1 cellular context compared by ENCODE assay signal in the genomic region with DNA sequence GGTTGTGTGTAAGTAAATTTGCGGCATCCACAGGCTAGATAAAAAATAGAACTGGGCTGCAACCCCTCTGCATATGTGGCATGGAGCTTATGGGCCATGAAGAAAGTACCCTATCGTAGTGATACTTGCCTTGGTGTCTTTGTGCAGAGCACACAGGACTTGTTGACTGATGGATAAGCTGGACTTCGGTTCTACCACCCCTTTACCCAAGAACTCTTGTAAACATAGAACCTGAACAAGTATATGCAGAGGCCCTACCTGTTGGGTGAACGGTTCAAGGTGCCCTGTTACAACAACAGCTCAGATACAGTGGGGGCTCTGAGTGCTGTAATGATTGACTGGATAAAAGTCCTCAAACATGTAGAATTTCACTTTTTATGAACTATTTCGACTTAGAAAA.
TF ChIP-seq lines count a peak whose summit lies in the region.

No MANE protein-coding gene starts in this region.

TF ChIP-seq in HepG2, 621 proteins besides CTCF, POLR2A, EP300 and RAD21 (continued from another document and continues in another):
- TF ChIP-seq KLF15 (CRISPR knock-in tag; IDR thresholded peaks at IDR 0.05; ENCODE audit: borderline replicate concordance) (no peak), ISX (CRISPR knock-in tag; conservative IDR thresholded peaks at IDR 0.05) (no peak), NR1H2 (CRISPR knock-in tag; IDR thresholded peaks at IDR 0.05; ENCODE audit: borderline replicate concordance, low read depth) (no peak), ZNF557 (CRISPR knock-in tag; IDR thresholded peaks at IDR 0.05) (no peak), ZNF549 (CRISPR knock-in tag; IDR thresholded peaks at IDR 0.05) (no peak), SKI (IDR thresholded peaks at IDR 0.05; ENCODE audit: partially characterized antibody) (peak; percentile 15), DMAP1 (CRISPR knock-in tag; IDR thresholded peaks at IDR 0.05) (peak; percentile 66; the same call in 1 of the 2 replicates), SNRNP70 (IDR thresholded peaks at IDR 0.05; ENCODE audit: low read depth, low read length) (no peak), ZNF224 (CRISPR knock-in tag; IDR thresholded peaks at IDR 0.05) (no peak), ZNF879 (CRISPR knock-in tag; IDR thresholded peaks at IDR 0.05) (no peak), JUNB (CRISPR knock-in tag; IDR thresholded peaks at IDR 0.05; ENCODE audit: borderline replicate concordance) (no peak), ZNF207 (IDR thresholded peaks at IDR 0.05; ENCODE audit: borderline replicate concordance) (no peak), SRF (IDR thresholded peaks at IDR 0.05; ENCODE audit: low read depth, low read length) (no peak), SOX5 (CRISPR knock-in tag; IDR thresholded peaks at IDR 0.05; ENCODE audit: borderline replicate concordance) (peak; percentile 75; the same call in 1 of the 2 replicates), NCOR1 (IDR thresholded peaks at IDR 0.05; ENCODE audit: borderline replicate concordance, low read length) (peak; percentile 68; the same call in 1 of the 2 replicates), ZNF841 (CRISPR knock-in tag; IDR thresholded peaks at IDR 0.05; ENCODE audit: borderline replicate concordance) (no peak), EED (CRISPR knock-in tag; IDR thresholded peaks at IDR 0.05) (no peak), ZBTB1 (CRISPR knock-in tag; IDR thresholded peaks at IDR 0.05; ENCODE audit: borderline replicate concordance) (no peak), ZNF350 (CRISPR knock-in tag; IDR thresholded peaks at IDR 0.05; ENCODE audit: borderline replicate concordance, low read depth) (no peak), AKAP8 (CRISPR knock-in tag; IDR thresholded peaks at IDR 0.05) (no peak), NFIC (IDR thresholded peaks at IDR 0.05; ENCODE audit: low read length) (peak; percentile 51; the same call in 1 of the 2 replicates), ZNF564 (CRISPR knock-in tag; IDR thresholded peaks at IDR 0.05) (no peak), KLF16 (CRISPR knock-in tag; IDR thresholded peaks at IDR 0.05) (peak in 1 of 2 experiments; percentile 70; a peak in 2 of 4 replicates), LCORL (IDR thresholded peaks at IDR 0.05) (no peak), LCORL (CRISPR knock-in tag; IDR thresholded peaks at IDR 0.05) (peak; percentile 64), RFX1 (IDR thresholded peaks at IDR 0.05) (no peak), POLR2AphosphoS5 (IDR thresholded peaks at IDR 0.05; ENCODE audit: low read depth, low read length) (no peak), ZNF274 (CRISPR knock-in tag; IDR thresholded peaks at IDR 0.05) (no peak), MED13 (CRISPR knock-in tag; IDR thresholded peaks at IDR 0.05) (0 out of 2 replicates have a peak, but pooled peaks have one; percentile 55), HNRNPL (IDR thresholded peaks at IDR 0.05; ENCODE audit: low read depth, low read length) (no peak), ZNF451 (CRISPR knock-in tag; IDR thresholded peaks at IDR 0.05) (no peak), ZNF160 (CRISPR knock-in tag; IDR thresholded peaks at IDR 0.05) (no peak), PHF20 (CRISPR knock-in tag; IDR thresholded peaks at IDR 0.05) (no peak), U2AF2 (IDR thresholded peaks at IDR 0.05; ENCODE audit: low read depth, low read length) (no peak), REXO4 (CRISPR knock-in tag; IDR thresholded peaks at IDR 0.05; ENCODE audit: borderline replicate concordance) (no peak), CHCHD3 (CRISPR knock-in tag; IDR thresholded peaks at IDR 0.05) (no peak), MTF2 (CRISPR knock-in tag; IDR thresholded peaks at IDR 0.05; ENCODE audit: borderline replicate concordance) (no peak), PCBP1 (IDR thresholded peaks at IDR 0.05; ENCODE audit: borderline replicate concordance, low read depth, low read length) (no peak), HMGA1 (CRISPR knock-in tag; conservative IDR thresholded peaks at IDR 0.05) (no peak), JDP2 (CRISPR knock-in tag; IDR thresholded peaks at IDR 0.05; ENCODE audit: borderline replicate concordance) (no peak), PCBP2 (optimal IDR thresholded peaks at IDR 0.05; ENCODE audit: low read depth, low read length, poor library complexity, severe bottlenecking) (no peak), ZNF282 (IDR thresholded peaks at IDR 0.05; ENCODE audit: partially characterized antibody) (no peak), SRSF1 (optimal IDR thresholded peaks at IDR 0.05; ENCODE audit: low read depth, low read length) (no peak), DNMT3B (CRISPR knock-in tag; conservative IDR thresholded peaks at IDR 0.05) (no peak), SIX1 (CRISPR knock-in tag; IDR thresholded peaks at IDR 0.05; ENCODE audit: borderline replicate concordance) (peak; percentile 71), PAF1 (CRISPR knock-in tag; IDR thresholded peaks at IDR 0.05) (no peak), SMAD9 (CRISPR knock-in tag; IDR thresholded peaks at IDR 0.05) (no peak), ZNF616 (CRISPR knock-in tag; IDR thresholded peaks at IDR 0.05; ENCODE audit: low read depth) (no peak), TBP (CRISPR knock-in tag; IDR thresholded peaks at IDR 0.05) (no peak), CBFB (CRISPR knock-in tag; IDR thresholded peaks at IDR 0.05) (no peak), MED1 (CRISPR knock-in tag; IDR thresholded peaks at IDR 0.05) (peak; percentile 89), ETV5 (CRISPR knock-in tag; IDR thresholded peaks at IDR 0.05; ENCODE audit: borderline replicate concordance) (no peak; the same call in 1 of the 2 replicates), AGO2 (optimal IDR thresholded peaks at IDR 0.05; ENCODE audit: low read depth, low read length) (no peak), RFX5 (IDR thresholded peaks at IDR 0.05; ENCODE audit: low read depth, low read length) (no peak), POLR2G (IDR thresholded peaks at IDR 0.05; ENCODE audit: low read depth, low read length) (no peak), CCDC6 (CRISPR knock-in tag; IDR thresholded peaks at IDR 0.05) (no peak; the same call in 1 of the 2 replicates), DPF2 (CRISPR knock-in tag; IDR thresholded peaks at IDR 0.05; ENCODE audit: borderline replicate concordance, low read depth) (peak; percentile 91), TOE1 (CRISPR knock-in tag; IDR thresholded peaks at IDR 0.05) (no peak), ZNF552 (CRISPR knock-in tag; IDR thresholded peaks at IDR 0.05; ENCODE audit: borderline replicate concordance) (no peak), NFYB (CRISPR knock-in tag; IDR thresholded peaks at IDR 0.05) (no peak), ZNF331 (CRISPR knock-in tag; IDR thresholded peaks at IDR 0.05) (peak; percentile 88), SP4 (CRISPR knock-in tag; IDR thresholded peaks at IDR 0.05) (no peak)
- TF ChIP-seq, protein P1, sequence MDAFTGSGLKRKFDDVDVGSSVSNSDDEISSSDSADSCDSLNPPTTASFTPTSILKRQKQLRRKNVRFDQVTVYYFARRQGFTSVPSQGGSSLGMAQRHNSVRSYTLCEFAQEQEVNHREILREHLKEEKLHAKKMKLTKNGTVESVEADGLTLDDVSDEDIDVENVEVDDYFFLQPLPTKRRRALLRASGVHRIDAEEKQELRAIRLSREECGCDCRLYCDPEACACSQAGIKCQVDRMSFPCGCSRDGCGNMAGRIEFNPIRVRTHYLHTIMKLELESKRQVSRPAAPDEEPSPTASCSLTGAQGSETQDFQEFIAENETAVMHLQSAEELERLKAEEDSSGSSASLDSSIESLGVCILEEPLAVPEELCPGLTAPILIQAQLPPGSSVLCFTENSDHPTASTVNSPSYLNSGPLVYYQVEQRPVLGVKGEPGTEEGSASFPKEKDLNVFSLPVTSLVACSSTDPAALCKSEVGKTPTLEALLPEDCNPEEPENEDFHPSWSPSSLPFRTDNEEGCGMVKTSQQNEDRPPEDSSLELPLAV (CRISPR knock-in tag; conservative IDR thresholded peaks at IDR 0.05; ENCODE audit: low read depth), result no peak
- TF ChIP-seq, protein P2, sequence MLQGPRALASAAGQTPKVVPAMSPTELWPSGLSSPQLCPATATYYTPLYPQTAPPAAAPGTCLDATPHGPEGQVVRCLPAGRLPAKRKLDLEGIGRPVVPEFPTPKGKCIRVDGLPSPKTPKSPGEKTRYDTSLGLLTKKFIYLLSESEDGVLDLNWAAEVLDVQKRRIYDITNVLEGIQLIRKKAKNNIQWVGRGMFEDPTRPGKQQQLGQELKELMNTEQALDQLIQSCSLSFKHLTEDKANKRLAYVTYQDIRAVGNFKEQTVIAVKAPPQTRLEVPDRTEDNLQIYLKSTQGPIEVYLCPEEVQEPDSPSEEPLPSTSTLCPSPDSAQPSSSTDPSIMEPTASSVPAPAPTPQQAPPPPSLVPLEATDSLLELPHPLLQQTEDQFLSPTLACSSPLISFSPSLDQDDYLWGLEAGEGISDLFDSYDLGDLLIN (CRISPR knock-in tag; IDR thresholded peaks at IDR 0.05; ENCODE audit: borderline replicate concordance), result no peak
- TF ChIP-seq, protein P3, sequence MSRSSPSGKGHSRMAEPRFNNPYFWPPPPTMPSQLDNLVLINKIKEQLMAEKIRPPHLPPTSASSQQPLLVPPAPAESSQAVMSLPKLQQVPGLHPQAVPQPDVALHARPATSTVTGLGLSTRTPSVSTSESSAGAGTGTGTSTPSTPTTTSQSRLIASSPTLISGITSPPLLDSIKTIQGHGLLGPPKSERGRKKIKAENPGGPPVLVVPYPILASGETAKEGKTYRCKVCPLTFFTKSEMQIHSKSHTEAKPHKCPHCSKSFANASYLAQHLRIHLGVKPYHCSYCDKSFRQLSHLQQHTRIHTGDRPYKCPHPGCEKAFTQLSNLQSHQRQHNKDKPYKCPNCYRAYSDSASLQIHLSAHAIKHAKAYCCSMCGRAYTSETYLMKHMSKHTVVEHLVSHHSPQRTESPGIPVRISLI (CRISPR knock-in tag; IDR thresholded peaks at IDR 0.05; ENCODE audit: borderline replicate concordance), result no peak
- TF ChIP-seq, protein P4, sequence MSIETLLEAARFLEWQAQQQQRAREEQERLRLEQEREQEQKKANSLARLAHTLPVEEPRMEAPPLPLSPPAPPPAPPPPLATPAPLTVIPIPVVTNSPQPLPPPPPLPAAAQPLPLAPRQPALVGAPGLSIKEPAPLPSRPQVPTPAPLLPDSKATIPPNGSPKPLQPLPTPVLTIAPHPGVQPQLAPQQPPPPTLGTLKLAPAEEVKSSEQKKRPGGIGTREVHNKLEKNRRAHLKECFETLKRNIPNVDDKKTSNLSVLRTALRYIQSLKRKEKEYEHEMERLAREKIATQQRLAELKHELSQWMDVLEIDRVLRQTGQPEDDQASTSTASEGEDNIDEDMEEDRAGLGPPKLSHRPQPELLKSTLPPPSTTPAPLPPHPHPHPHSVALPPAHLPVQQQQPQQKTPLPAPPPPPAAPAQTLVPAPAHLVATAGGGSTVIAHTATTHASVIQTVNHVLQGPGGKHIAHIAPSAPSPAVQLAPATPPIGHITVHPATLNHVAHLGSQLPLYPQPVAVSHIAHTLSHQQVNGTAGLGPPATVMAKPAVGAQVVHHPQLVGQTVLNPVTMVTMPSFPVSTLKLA (IDR thresholded peaks at IDR 0.05), result no peak
- TF ChIP-seq, protein P5, sequence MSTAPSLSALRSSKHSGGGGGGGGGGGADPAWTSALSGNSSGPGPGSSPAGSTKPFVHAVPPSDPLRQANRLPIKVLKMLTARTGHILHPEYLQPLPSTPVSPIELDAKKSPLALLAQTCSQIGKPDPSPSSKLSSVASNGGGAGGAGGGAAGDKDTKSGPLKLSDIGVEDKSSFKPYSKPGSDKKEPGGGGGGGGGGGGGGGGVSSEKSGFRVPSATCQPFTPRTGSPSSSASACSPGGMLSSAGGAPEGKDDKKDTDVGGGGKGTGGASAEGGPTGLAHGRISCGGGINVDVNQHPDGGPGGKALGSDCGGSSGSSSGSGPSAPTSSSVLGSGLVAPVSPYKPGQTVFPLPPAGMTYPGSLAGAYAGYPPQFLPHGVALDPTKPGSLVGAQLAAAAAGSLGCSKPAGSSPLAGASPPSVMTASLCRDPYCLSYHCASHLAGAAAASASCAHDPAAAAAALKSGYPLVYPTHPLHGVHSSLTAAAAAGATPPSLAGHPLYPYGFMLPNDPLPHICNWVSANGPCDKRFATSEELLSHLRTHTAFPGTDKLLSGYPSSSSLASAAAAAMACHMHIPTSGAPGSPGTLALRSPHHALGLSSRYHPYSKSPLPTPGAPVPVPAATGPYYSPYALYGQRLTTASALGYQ (CRISPR knock-in tag; IDR thresholded peaks at IDR 0.05), result no peak; the same call in 1 of the 2 replicates
- TF ChIP-seq, protein P6, sequence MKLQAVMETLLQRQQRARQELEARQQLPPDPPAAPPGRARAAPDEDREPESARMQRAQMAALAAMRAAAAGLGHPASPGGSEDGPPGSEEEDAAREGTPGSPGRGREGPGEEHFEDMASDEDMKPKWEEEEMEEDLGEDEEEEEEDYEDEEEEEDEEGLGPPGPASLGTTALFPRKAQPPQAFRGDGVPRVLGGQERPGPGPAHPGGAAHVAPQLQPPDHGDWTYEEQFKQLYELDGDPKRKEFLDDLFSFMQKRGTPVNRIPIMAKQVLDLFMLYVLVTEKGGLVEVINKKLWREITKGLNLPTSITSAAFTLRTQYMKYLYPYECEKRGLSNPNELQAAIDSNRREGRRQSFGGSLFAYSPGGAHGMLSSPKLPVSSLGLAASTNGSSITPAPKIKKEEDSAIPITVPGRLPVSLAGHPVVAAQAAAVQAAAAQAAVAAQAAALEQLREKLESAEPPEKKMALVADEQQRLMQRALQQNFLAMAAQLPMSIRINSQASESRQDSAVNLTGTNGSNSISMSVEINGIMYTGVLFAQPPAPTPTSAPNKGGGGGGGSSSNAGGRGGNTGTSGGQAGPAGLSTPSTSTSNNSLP (IDR thresholded peaks at IDR 0.05; ENCODE audit: low read depth, low read length), result 0 out of 2 replicates have a peak, but pooled peaks have one; percentile 50
- TF ChIP-seq, protein P7, sequence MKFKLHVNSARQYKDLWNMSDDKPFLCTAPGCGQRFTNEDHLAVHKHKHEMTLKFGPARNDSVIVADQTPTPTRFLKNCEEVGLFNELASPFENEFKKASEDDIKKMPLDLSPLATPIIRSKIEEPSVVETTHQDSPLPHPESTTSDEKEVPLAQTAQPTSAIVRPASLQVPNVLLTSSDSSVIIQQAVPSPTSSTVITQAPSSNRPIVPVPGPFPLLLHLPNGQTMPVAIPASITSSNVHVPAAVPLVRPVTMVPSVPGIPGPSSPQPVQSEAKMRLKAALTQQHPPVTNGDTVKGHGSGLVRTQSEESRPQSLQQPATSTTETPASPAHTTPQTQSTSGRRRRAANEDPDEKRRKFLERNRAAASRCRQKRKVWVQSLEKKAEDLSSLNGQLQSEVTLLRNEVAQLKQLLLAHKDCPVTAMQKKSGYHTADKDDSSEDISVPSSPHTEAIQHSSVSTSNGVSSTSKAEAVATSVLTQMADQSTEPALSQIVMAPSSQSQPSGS (CRISPR knock-in tag; IDR thresholded peaks at IDR 0.05), result peak; percentile 59; the same call in 1 of the 2 replicates
- TF ChIP-seq, protein P8, sequence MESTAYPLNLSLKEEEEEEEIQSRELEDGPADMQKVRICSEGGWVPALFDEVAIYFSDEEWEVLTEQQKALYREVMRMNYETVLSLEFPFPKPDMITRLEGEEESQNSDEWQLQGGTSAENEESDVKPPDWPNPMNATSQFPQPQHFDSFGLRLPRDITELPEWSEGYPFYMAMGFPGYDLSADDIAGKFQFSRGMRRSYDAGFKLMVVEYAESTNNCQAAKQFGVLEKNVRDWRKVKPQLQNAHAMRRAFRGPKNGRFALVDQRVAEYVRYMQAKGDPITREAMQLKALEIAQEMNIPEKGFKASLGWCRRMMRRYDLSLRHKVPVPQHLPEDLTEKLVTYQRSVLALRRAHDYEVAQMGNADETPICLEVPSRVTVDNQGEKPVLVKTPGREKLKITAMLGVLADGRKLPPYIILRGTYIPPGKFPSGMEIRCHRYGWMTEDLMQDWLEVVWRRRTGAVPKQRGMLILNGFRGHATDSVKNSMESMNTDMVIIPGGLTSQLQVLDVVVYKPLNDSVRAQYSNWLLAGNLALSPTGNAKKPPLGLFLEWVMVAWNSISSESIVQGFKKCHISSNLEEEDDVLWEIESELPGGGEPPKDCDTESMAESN (CRISPR knock-in tag; conservative IDR thresholded peaks at IDR 0.05), result 0 out of 2 replicates have a peak, but pooled peaks have one; percentile 16
